In the genomic region with DNA sequence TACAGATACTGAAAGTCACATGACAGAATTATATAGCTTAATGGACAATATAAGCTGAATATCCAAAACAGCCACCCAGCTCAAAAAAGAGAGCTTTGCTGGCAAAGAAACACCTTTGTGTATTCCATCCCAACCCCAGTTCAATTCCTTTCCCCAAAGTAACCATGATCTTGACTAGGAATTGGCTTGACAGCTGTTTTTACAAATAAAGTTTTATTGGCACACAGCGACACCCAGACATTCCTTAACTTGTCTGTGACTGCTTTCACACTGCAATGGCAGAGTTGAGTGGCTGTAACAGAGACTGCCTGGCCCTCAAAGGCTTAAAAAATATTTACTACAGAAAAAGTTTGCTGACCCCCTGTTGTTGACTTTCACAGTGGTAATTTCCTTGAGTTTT, we compare ENCODE assay signal across 6 cellular contexts.
"Had no signal": no experiment of that assay in that cellular context is flagged by ENCODE, and none has a peak within 500 bp of the region (broad histone marks: within the 10 kb centered on the region; RNA-seq: fewer than 3 reads in every experiment).

No MANE protein-coding gene starts in this region.

- H3K9ac ChIP-seq: KMS-11 had no signal

- H3K27ac ChIP-seq: HL-60, KMS-11 had no signal

- DNase-seq: IMR-90, Karpas-422, KBM-7, KG1 had no signal

- H3K4me2 ChIP-seq: KMS-11 had no signal
